ENCODE assay signal across 19 cellular contexts in the genomic region with DNA sequence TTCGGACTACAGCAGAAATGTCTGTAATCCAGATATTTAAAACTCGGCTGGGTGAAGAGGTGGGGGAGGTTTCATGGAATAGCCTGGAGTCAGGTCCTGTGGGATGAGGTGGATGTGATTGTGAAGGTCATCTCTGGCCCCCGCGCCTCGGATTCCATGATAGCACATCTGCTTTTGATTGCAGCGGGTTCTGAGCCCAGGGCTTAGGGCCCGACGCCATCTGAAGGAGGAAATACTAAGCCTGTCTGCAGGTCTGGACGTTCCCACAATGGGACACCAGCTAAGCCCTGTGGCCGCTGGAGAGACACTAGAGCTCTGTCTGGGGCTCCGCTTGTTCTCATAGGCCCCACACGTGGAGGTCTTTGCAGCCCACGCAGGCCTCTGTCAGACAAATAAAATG.
A peak's percentile ranks its signal among the peaks of the same experiment; 100 is the strongest.
DNase-seq lines count a peak whose midpoint lies in the region; ATAC-seq, FAIRE-seq and TF ChIP-seq lines count a peak whose summit lies in the region.
"Had no signal": no experiment of that assay in that cellular context is flagged by ENCODE, and none has a peak within 500 bp of the region (broad histone marks: within the 10 kb centered on the region; RNA-seq: fewer than 3 reads in every experiment).

No MANE protein-coding gene starts in this region.

- no peak for FAIRE-seq in kidney (lab: Jason Lieb, UNC)
- FAIRE-seq: D721Med had no signal

- H3K27ac ChIP-seq in body of pancreas, result peak overlapping the region in 3 of 4 donors; percentile 65 to 75 (median 75)
- H3K27ac ChIP-seq in kidney (ENCODE audit: low read depth in 2 of 2, low read length in 2 of 2), result no peak overlapping the region

- peak; percentile 59 for DNase-seq in Right ventricle myocardium superior
- no peak for DNase-seq in cardiac septum (ENCODE audit: low spot score)
- DNase-seq in body of pancreas, result no peak
- no peak for DNase-seq in T-helper 17 cell
- DNase-seq in kidney, result no peak
- DNase-seq: C1 segment of cervical spinal cord, DMS79, H7, KG1, NCI-H1105 treated with DMSO at 0.1 percent for 48 hours, NCI-H1694, NCI-H2081 treated with DMSO at 0.1 percent for 48 hours, NCI-H524, NCI-H82, OCI-M1, SHP77 treated with DMSO at 0.1 percent for 48 hours had no signal

- no peak overlapping the region for H3K4me3 Mint-ChIP-seq in nephron
- H3K4me3 Mint-ChIP-seq in T-helper 17 cell, result no peak overlapping the region

- H3K4me1 Mint-ChIP-seq in nephron (peaks cover 56% of the 10 kb centered on the region), T-helper 17 cell (no peaks in the 10 kb centered on the region)

- peaks cover 37% of the 10 kb centered on the region for H3K27me3 Mint-ChIP-seq in nephron (ENCODE audit: low read depth)
- peaks cover 66% of the 10 kb centered on the region for H3K27me3 Mint-ChIP-seq in T-helper 17 cell

- H3K27ac Mint-ChIP-seq in nephron (peak overlapping the region; percentile 68 to 75 (median 73)), T-helper 17 cell (no peak overlapping the region)

- H3K4me1 ChIP-seq in body of pancreas, result peaks cover 61% of the 10 kb centered on the region
- no peaks in the 10 kb centered on the region for H3K4me1 ChIP-seq in kidney (ENCODE audit: control insufficient read depth in 1 of 2, insufficient read depth in 1 of 2, low read depth in 1 of 2, low read length in 2 of 2)

- 80% methylated on average over 9 to 13 of the region's 13 CpGs for WGBS in body of pancreas, 2 donors

- H3K4me3 ChIP-seq in body of pancreas (no peak overlapping the region), kidney (ENCODE audit: low read length in 2 of 2) (no peak overlapping the region)

- no peaks in the 10 kb centered on the region for H3K9me3 ChIP-seq in body of pancreas
- no peaks in the 10 kb centered on the region for H3K9me3 ChIP-seq in T-helper 17 cell (ENCODE audit: control insufficient read depth, low read length, poor library complexity, severe bottlenecking)
- H3K9me3 ChIP-seq in kidney (ENCODE audit: control insufficient read depth in 1 of 2, low read length in 2 of 2), result no peaks in the 10 kb centered on the region

- TF ChIP-seq CTCF in body of pancreas (IDR thresholded peaks at IDR 0.05) (no peak), nephron (IDR thresholded peaks at IDR 0.05; ENCODE audit: unreplicated experiment in 3 of 3) (no peak), kidney (IDR thresholded peaks at IDR 0.05; ENCODE audit: borderline replicate concordance, extremely low read depth, insufficient read depth) (no peak)

- ATAC-seq in Right ventricle myocardium superior (ENCODE audit: poor library complexity) (peak; percentile 62), body of pancreas (no peak), GM21423 (IDR thresholded peaks at IDR 0.05; ENCODE audit: unreplicated experiment) (no peak), T-helper 17 cell (no peak)

- no peaks in the 10 kb centered on the region for H3K36me3 Mint-ChIP-seq in nephron (ENCODE audit: low read depth)
- H3K36me3 Mint-ChIP-seq in T-helper 17 cell (ENCODE audit: low read depth), result no peaks in the 10 kb centered on the region

- no peak for TF ChIP-seq POLR2A in body of pancreas (IDR thresholded peaks at IDR 0.05)

- H3K9me3 Mint-ChIP-seq in nephron, result no peaks in the 10 kb centered on the region

- intact Hi-C loops in Right ventricle myocardium superior (cut with DNase I) (no loop called here), cardiac septum (cut with DNase I) (loop anchor here (5.0 to 10.0 kb wide), 2 partner anchors 329 to 806 kb away; partner anchors contain the start of gene CXCL12), body of pancreas (cut with DNase I) (no loop called here), kidney (cut with DNase I) (no loop called here)

- H3K9ac ChIP-seq in kidney (ENCODE audit: low read length in 2 of 2), result no peak overlapping the region

- H3K36me3 ChIP-seq in body of pancreas (replicated peaks in 1 of 2; ENCODE audit: insufficient read depth in 1 of 2, low read depth in 2 of 2) (no peaks in the 10 kb centered on the region), kidney (ENCODE audit: control insufficient read depth in 1 of 2, insufficient read depth in 2 of 2, low read length in 2 of 2) (no peaks in the 10 kb centered on the region)

- no peaks in the 10 kb centered on the region for H3K27me3 ChIP-seq in body of pancreas

Comparison
In these comparisons a context has a peak if more than half of its experiments do, and no peak if none do; other contexts are left out.
1. H3K27ac ChIP-seq: peak in body of pancreas (3 of 4); none in kidney (0 of 2).